19 cellular contexts compared by ENCODE assay signal in genomic region chr22:31613904-31614296, GRCh38. TPM values are rescaled to one million over a fixed set of nuclear protein-coding genes. Genes with fewer than 3 reads are reported as not detected.
A peak's percentile ranks its signal among the peaks of the same experiment; 100 is the strongest.
DNase-seq lines count a peak whose midpoint lies in the region; ATAC-seq and TF ChIP-seq lines count a peak whose summit lies in the region.
"Had no signal": no experiment of that assay in that cellular context is flagged by ENCODE, and none has a peak within 500 bp of the region (broad histone marks: within the 10 kb centered on the region; RNA-seq: fewer than 3 reads in every experiment).

No MANE protein-coding gene starts in this region.

- TF ChIP-seq POLR2A in spleen (IDR thresholded peaks at IDR 0.05), result no peak

- H3K27me3 Mint-ChIP-seq in activated naive CD4-positive, alpha-beta T cell treated with anti-CD3 and anti-CD28 coated beads for 36 hours (ENCODE audit: low read depth), result no peaks in the 10 kb centered on the region
- no peaks in the 10 kb centered on the region for H3K27me3 Mint-ChIP-seq in IgD-negative memory B cell
- no peaks in the 10 kb centered on the region for H3K27me3 Mint-ChIP-seq in endodermal cell (ENCODE audit: insufficient read depth)

- no TSS peak for BruUV-seq in PC-9 (replicated peaks; lab: Mats Ljungman, UMichigan)

- H3K79me2 ChIP-seq in PC-9 (ENCODE audit: low read depth), result no peaks in the 10 kb centered on the region

- H2AFZ ChIP-seq in PC-9, result no peak overlapping the region

- H3K36me3 ChIP-seq in endodermal cell (ENCODE audit: control insufficient read depth, insufficient read depth, low read length), result peaks cover 10% of the 10 kb centered on the region
- peaks cover 0 to 88% (median 41%) of the 10 kb centered on the region in 6 donors for H3K36me3 ChIP-seq in spleen
- H3K36me3 ChIP-seq in PC-9 (ENCODE audit: low read depth), result no peaks in the 10 kb centered on the region

- POLR2A ChIA-PET in PC-9 (lab: Charles Lee; ENCODE audit: unreplicated experiment), result interaction anchor here (0.6 kb wide), 2 partner anchors 16 to 332 kb away, joined by 4 to 6 read pairs; no protein-coding TSS in a partner anchor

- CTCF ChIA-PET in activated naive CD4-positive, alpha-beta T cell treated with anti-CD3 and anti-CD28 coated beads for 36 hours (lab: Charles Lee), result interaction anchor here (0.7 kb wide), 1 partner anchor 146 kb away, joined by 3 read pairs; no protein-coding TSS in a partner anchor
- CTCF ChIA-PET in PC-9 (lab: Charles Lee), result no interaction called here

- H3K27ac ChIP-seq in endodermal cell (ENCODE audit: low read depth, low read length) (peak overlapping the region; percentile 11), spleen (peak overlapping the region in 6 of 8 donors; percentile 48 to 79 (median 55)), PC-9 (no peak overlapping the region)
- H3K27ac ChIP-seq: coronary artery, pancreas, vagina had no signal

- H3F3A ChIP-seq in PC-9 (ENCODE audit: insufficient read depth, low read depth), result peaks cover 19% of the 10 kb centered on the region; the same call in 1 of the 2 replicates

- H3K9ac ChIP-seq in endodermal cell (ENCODE audit: extremely low read depth, low read length, poor library complexity, severe bottlenecking), result no peak overlapping the region

- H3K27ac Mint-ChIP-seq in activated naive CD4-positive, alpha-beta T cell treated with anti-CD3 and anti-CD28 coated beads for 36 hours, result peak overlapping the region; percentile 22
- peak overlapping the region in 2 of 3 donors; percentile 21 to 77 for H3K27ac Mint-ChIP-seq in IgD-negative memory B cell
- H3K27ac Mint-ChIP-seq in endodermal cell, result peak overlapping the region; percentile 24

- no peak for TF ChIP-seq CTCF in endodermal cell (conservative IDR thresholded peaks at IDR 0.05)
- no peak for TF ChIP-seq CTCF in spleen (IDR thresholded peaks at IDR 0.05 in 8 of 11, conservative IDR thresholded peaks at IDR 0.05 in 3 of 11)
- no peak for TF ChIP-seq CTCF in PC-9 (conservative IDR thresholded peaks at IDR 0.05)

- peaks cover 12% of the 10 kb centered on the region for H3K36me3 Mint-ChIP-seq in activated naive CD4-positive, alpha-beta T cell treated with anti-CD3 and anti-CD28 coated beads for 36 hours (ENCODE audit: low read depth)
- H3K36me3 Mint-ChIP-seq in IgD-negative memory B cell, result peaks cover 7% of the 10 kb centered on the region
- H3K36me3 Mint-ChIP-seq in endodermal cell (ENCODE audit: low read depth), result peaks cover 16% of the 10 kb centered on the region

- no peaks in the 10 kb centered on the region for H3K9me2 ChIP-seq in PC-9 (ENCODE audit: insufficient read depth)

- 91 to 94% methylated on average over 6 to 10 of the region's 10 CpGs for WGBS in endodermal cell (ENCODE audit: insufficient coverage in 1 of 2, insufficient read length in 1 of 2), 2 experiments
- 50 to 84% (median 78%) methylated on average over 10 of the region's 10 CpGs for WGBS in spleen, 5 donors

- peaks cover 11% of the 10 kb centered on the region; the same call in 1 of the 2 replicates for H4K20me1 ChIP-seq in PC-9 (ENCODE audit: insufficient read depth)

- ATAC-seq in HG02571 (IDR thresholded peaks at IDR 0.05; ENCODE audit: unreplicated experiment), result no peak

- H3K9me3 Mint-ChIP-seq in activated naive CD4-positive, alpha-beta T cell treated with anti-CD3 and anti-CD28 coated beads for 36 hours, result no peaks in the 10 kb centered on the region
- H3K9me3 Mint-ChIP-seq in IgD-negative memory B cell (no peaks in the 10 kb centered on the region), endodermal cell (no peaks in the 10 kb centered on the region)
- H3K9me3 Mint-ChIP-seq: brain had no signal

- H3K9me3 ChIP-seq in endodermal cell (ENCODE audit: control insufficient read depth, low read length) (no peaks in the 10 kb centered on the region), spleen (no peaks in the 10 kb centered on the region), PC-9 (ENCODE audit: insufficient read depth, low read depth) (no peaks in the 10 kb centered on the region)
- H3K9me3 ChIP-seq: pancreas, vagina had no signal

- H3K27me3 ChIP-seq in endodermal cell (ENCODE audit: control insufficient read depth, insufficient read depth, low read length, poor library complexity, severe bottlenecking) (no peaks in the 10 kb centered on the region), spleen (replicated peaks in 1 of 7) (no peaks in the 10 kb centered on the region), PC-9 (ENCODE audit: insufficient read depth, low read depth) (no peaks in the 10 kb centered on the region)
- H3K27me3 ChIP-seq: pancreas, vagina had no signal

- no peak for DNase-seq in activated naive CD4-positive, alpha-beta T cell treated with anti-CD3 and anti-CD28 coated beads for 36 hours
- no peak for DNase-seq in activated naive CD4-positive, alpha-beta T cell (lab: John Stamatoyannopoulos, UW)
- DNase-seq in endodermal cell, result no peak
- DNase-seq in spleen, result no peak
- no peak for DNase-seq in NCI-H1105 (lab: John Stamatoyannopoulos, UW)
- no peak for DNase-seq in PC-9
- DNase-seq: activated gamma-delta T cell treated with Interleukin-2 at 50 U/mL for 16 hours; foreskin melanocyte; NCI-H187; NCI-H226; RPMI8226; stimulated activated CD4-positive, alpha-beta T cell treated with anti-CD3 and anti-CD28 coated beads, Interleukin-1b, Interleukin-23, amount 100 ng/mL, for 48 hours; substantia nigra had no signal

- no peaks in the 10 kb centered on the region for H3K4me1 ChIP-seq in endodermal cell (ENCODE audit: control insufficient read depth, insufficient read depth, low read length)
- peaks cover 28 to 70% (median 56%) of the 10 kb centered on the region in 6 donors for H3K4me1 ChIP-seq in spleen
- H3K4me1 ChIP-seq in PC-9 (replicated peaks; ENCODE audit: insufficient read depth), result no peaks in the 10 kb centered on the region
- H3K4me1 ChIP-seq: pancreas had no signal

- no peak overlapping the region for H3K4me3 ChIP-seq in endodermal cell (ENCODE audit: low read length)
- no peak overlapping the region for H3K4me3 ChIP-seq in spleen
- H3K4me3 ChIP-seq in PC-9, result no peak overlapping the region
- H3K4me3 ChIP-seq: coronary artery, pancreas, vagina had no signal

- intact Hi-C loops in activated naive CD4-positive, alpha-beta T cell treated with anti-CD3 and anti-CD28 coated beads for 36 hours (cut with micrococcal nuclease), result no loop called here
- intact Hi-C loops in spleen (cut with DNase I; ENCODE audit: low total_unique reads) (no loop called here), PC-9 (cut with micrococcal nuclease; ENCODE audit: unreplicated experiment) (no loop called here)

- no peak overlapping the region for H3K4me3 Mint-ChIP-seq in activated naive CD4-positive, alpha-beta T cell treated with anti-CD3 and anti-CD28 coated beads for 36 hours
- H3K4me3 Mint-ChIP-seq in IgD-negative memory B cell (no peak overlapping the region), endodermal cell (no peak overlapping the region)
- H3K4me3 Mint-ChIP-seq: brain had no signal

- H3K4me2 ChIP-seq in PC-9, result no peak overlapping the region

- peaks cover 20% of the 10 kb centered on the region for H3K4me1 Mint-ChIP-seq in activated naive CD4-positive, alpha-beta T cell treated with anti-CD3 and anti-CD28 coated beads for 36 hours (ENCODE audit: low read depth)
- H3K4me1 Mint-ChIP-seq in IgD-negative memory B cell (peaks cover 12 to 26% (median 21%) of the 10 kb centered on the region in 3 donors), endodermal cell (no peaks in the 10 kb centered on the region)

RNA-seq across cellular contexts. Expression of gene PISD, which starts 48.1 kb away (rescaled TPM):
- 10 to 100 TPM; 45.6 to 45.7 TPM for total RNA-seq in activated naive CD4-positive, alpha-beta T cell treated with anti-CD3 and anti-CD28 coated beads for 36 hours
- polyA plus RNA-seq in IgD-negative memory B cell (20.7 TPM), spleen (10 to 100 TPM; 27.6 to 41.7 (median 32.1) TPM)
- total RNA-seq in endodermal cell (10 to 100 TPM; 39.1 to 43.4 TPM), spleen (100 to 1,000 TPM in 2 of 7 donors, 10 to 100 TPM in 5; 52.6 to 108 (median 83.0) TPM), PC-9 (2021) (46.4 and 46.8 TPM in 2 replicates)
- 29.2 TPM for polyA plus RNA-seq in endodermal cell (2013, experiment 1 of 2)
- 28.1 TPM for polyA plus RNA-seq in endodermal cell (2013, experiment 2 of 2)
